Comparison of ENCODE assay signal across 20 cellular contexts in genomic region chr7:82471351-82472020, GRCh38. TPM values are rescaled to one million over a fixed set of nuclear protein-coding genes. Genes with fewer than 3 reads are reported as not detected.
"Had no signal": no experiment of that assay in that cellular context is flagged by ENCODE, and none has a peak within 500 bp of the region (broad histone marks: within the 10 kb centered on the region; RNA-seq: fewer than 3 reads in every experiment).

No MANE protein-coding gene starts in this region.

- H3K27ac Mint-ChIP-seq: naive thymus-derived CD8-positive, alpha-beta T cell; nephron progenitor cell; progenitor cell of endocrine pancreas; stimulated activated effector memory CD8-positive, alpha-beta T cell treated with anti-CD3 and anti-CD28 coated beads, Interleukin-12 subunit alpha, Interleukin-12 subunit beta, amount 100 ng/mL, for 72 hours had no signal

- H3K27ac ChIP-seq: dorsolateral prefrontal cortex, lower lobe of right lung, neutrophil, parathyroid adenoma, right atrium auricular region, sigmoid colon, stomach, thyroid gland, vagina had no signal

- H3K79me2 ChIP-seq: parathyroid adenoma had no signal

- H3K9me3 Mint-ChIP-seq: naive thymus-derived CD8-positive, alpha-beta T cell; nephron progenitor cell had no signal

- H3K36me3 ChIP-seq: lower lobe of right lung, neutrophil, right atrium auricular region, sigmoid colon, stomach, thyroid gland, vagina had no signal

- H3K4me3 ChIP-seq: dorsolateral prefrontal cortex, lower lobe of right lung, right atrium auricular region, sigmoid colon, stomach, thyroid gland, vagina had no signal

- H2AFZ ChIP-seq: parathyroid adenoma had no signal

- H3K9ac ChIP-seq: parathyroid adenoma had no signal

- H3K4me1 ChIP-seq: lower lobe of right lung, parathyroid adenoma, right atrium auricular region, sigmoid colon, stomach, thyroid gland, vagina had no signal

- DNase-seq: dorsolateral prefrontal cortex; effector CD4-positive, alpha-beta T cell; hypothalamus; left ventricle myocardium superior; lower lobe of right lung; naive thymus-derived CD8-positive, alpha-beta T cell; nephron progenitor cell; sigmoid colon; stimulated activated CD4-positive, alpha-beta T cell treated with anti-CD3 and anti-CD28 coated beads, Interleukin-2, amount 100 ng/mL, for 24 hours; stimulated activated CD4-positive, alpha-beta T cell treated with anti-CD3 and anti-CD28 coated beads, Interleukin-4, amount 100 ng/mL, for 24 hours; stimulated activated naive CD4-positive, alpha-beta T cell treated with Interleukin-2 at 50 U/mL for 16 hours; stomach; thyroid gland; trophoblast cell had no signal

- H3K36me3 Mint-ChIP-seq: naive thymus-derived CD8-positive, alpha-beta T cell; stimulated activated effector memory CD8-positive, alpha-beta T cell treated with anti-CD3 and anti-CD28 coated beads, Interleukin-12 subunit alpha, Interleukin-12 subunit beta, amount 100 ng/mL, for 72 hours had no signal

- ATAC-seq: left ventricle myocardium superior; lower lobe of right lung; naive thymus-derived CD8-positive, alpha-beta T cell; stimulated activated effector memory CD8-positive, alpha-beta T cell treated with anti-CD3 and anti-CD28 coated beads, Interleukin-12 subunit alpha, Interleukin-12 subunit beta, amount 100 ng/mL, for 72 hours had no signal

- H3K4me3 Mint-ChIP-seq: naive thymus-derived CD8-positive, alpha-beta T cell; nephron progenitor cell; stimulated activated effector memory CD8-positive, alpha-beta T cell treated with anti-CD3 and anti-CD28 coated beads, Interleukin-12 subunit alpha, Interleukin-12 subunit beta, amount 100 ng/mL, for 72 hours had no signal

- H3K9me3 ChIP-seq: lower lobe of right lung, neutrophil, right atrium auricular region, sigmoid colon, stomach, thyroid gland, vagina had no signal

- H3K27me3 ChIP-seq: dorsolateral prefrontal cortex, neutrophil, right atrium auricular region, sigmoid colon, stomach, thyroid gland, vagina had no signal

- H3K4me1 Mint-ChIP-seq: naive thymus-derived CD8-positive, alpha-beta T cell; nephron progenitor cell; stimulated activated effector memory CD8-positive, alpha-beta T cell treated with anti-CD3 and anti-CD28 coated beads, Interleukin-12 subunit alpha, Interleukin-12 subunit beta, amount 100 ng/mL, for 72 hours had no signal

RNA-seq across cellular contexts. Expression of gene CACNA2D1, which starts 27.9 kb away (rescaled TPM):
- total RNA-seq: naive thymus-derived CD8-positive, alpha-beta T cell had no signal
- polyA plus RNA-seq: naive thymus-derived CD8-positive, alpha-beta T cell had no signal
